10 cellular contexts compared by ENCODE assay signal in the genomic region with DNA sequence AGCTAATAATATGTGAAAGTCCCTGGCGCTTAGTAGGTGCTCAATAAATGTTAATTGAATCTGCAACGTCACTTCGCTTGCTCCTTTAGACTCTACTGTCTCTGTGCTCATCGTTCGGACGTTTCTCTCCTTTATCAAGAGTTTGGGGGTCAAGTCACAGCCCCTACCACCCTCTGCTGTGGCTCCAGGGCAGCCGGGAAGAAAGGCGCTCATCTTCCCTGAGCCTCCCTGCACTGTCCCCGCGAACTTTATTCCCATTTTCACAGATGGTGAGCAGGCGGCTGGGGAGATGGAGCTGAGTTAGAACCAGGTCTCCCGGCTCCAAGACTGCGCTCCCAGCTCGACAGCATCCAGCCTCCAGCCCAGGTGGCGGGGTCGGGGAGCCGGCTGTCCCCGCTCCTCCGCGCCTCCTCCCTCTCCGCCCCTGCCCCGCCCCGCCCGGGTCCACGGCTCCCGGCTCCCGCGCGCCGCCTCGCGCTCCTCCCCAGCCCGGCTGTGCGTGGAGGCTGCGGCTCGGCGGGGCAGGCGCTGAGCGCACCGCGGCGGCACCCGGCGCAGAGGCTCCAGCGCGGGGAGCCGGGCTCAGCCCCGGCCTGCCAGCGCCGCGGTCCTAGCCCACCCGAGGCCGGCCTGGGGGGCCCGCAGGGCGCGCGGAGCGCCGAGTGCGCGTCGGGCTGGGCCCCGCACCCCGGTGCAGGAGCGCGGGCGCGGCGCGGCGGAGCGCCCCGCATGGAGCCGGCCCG. TPM values are rescaled to one million over a fixed set of nuclear protein-coding genes. Genes with fewer than 3 reads are reported as not detected.
DNase-seq lines count a peak whose midpoint lies in the region; ATAC-seq, FAIRE-seq and TF ChIP-seq lines count a peak whose summit lies in the region.
"Had no signal": no experiment of that assay in that cellular context is flagged by ENCODE, and none has a peak within 500 bp of the region (broad histone marks: within the 10 kb centered on the region; RNA-seq: fewer than 3 reads in every experiment).

A gene (plus strand): TSS at position 487 of the 743 bp plus-strand sequence. CDS start 243 bp downstream, at position 730.

- FAIRE-seq in frontal cortex (lab: Jason Lieb, UNC) = no peak

- no peak within 1 kb of the TSS for H3K4me2 ChIP-seq in PC-3 (ENCODE audit: low read length)

- intact Hi-C loops in Caco-2 (cut with micrococcal nuclease; ENCODE audit: unreplicated experiment) (no loop called here), PC-3 (cut with micrococcal nuclease) (no loop called here)

- peaks cover 4% of the 10 kb centered on the region for H3K9me3 Mint-ChIP-seq in Caco-2 (ENCODE audit: unreplicated experiment)
- H3K9me3 Mint-ChIP-seq in progenitor cell of endocrine pancreas (ENCODE audit: low read depth) = no peaks in the 10 kb centered on the region

- H3K9me3 ChIP-seq in Caco-2 (peaks cover under 1% of the 10 kb centered on the region; the same call in 1 of the 2 replicates), PC-3 (ENCODE audit: low read length) (no peaks in the 10 kb centered on the region)
- H3K9me3 ChIP-seq: vagina had no signal

- H3F3A ChIP-seq in PC-3 (ENCODE audit: low read length, unreplicated experiment) = no peaks in the 10 kb centered on the region

- H3K27me3 Mint-ChIP-seq in Caco-2 (ENCODE audit: insufficient read depth, unreplicated experiment) (peaks cover 9% of the 10 kb centered on the region), progenitor cell of endocrine pancreas (peaks cover 60% of the 10 kb centered on the region)

- CTCF ChIA-PET in Caco-2 (lab: Charles Lee) (no interaction called here), PC-3 (lab: Charles Lee) (no interaction called here)

- BruUV-seq in Caco-2 (replicated peaks; lab: Mats Ljungman, UMichigan) = no TSS peak
- BruUV-seq in PC-3 (replicated peaks; lab: Mats Ljungman, UMichigan) = no TSS peak

- H2AFZ ChIP-seq in PC-3 (ENCODE audit: low read length) = no peak within 1 kb of the TSS

- H3K9ac ChIP-seq in PC-3 (ENCODE audit: low read length) = no peak within 1 kb of the TSS

- H3K36me3 Mint-ChIP-seq in Caco-2 (ENCODE audit: insufficient read depth, unreplicated experiment) (no peaks in the 10 kb centered on the region), progenitor cell of endocrine pancreas (ENCODE audit: insufficient read depth) (no peaks in the 10 kb centered on the region)

- peak in 1 of 2 experiments; percentile 23 for DNase-seq in Caco-2
- no peak for DNase-seq in PC-3
- peak; percentile 43 to 58 for DNase-seq in frontal cortex (ENCODE audit: low spot score in 2 of 2)
- DNase-seq in progenitor cell of endocrine pancreas (ENCODE audit: low spot score, unreplicated experiment) = peak; percentile 27
- no peak for DNase-seq in cerebellar cortex (ENCODE audit: low spot score)
- DNase-seq in SHP77 treated with DMSO at 0.1 percent for 48 hours (lab: John Stamatoyannopoulos, UW) = no peak
- no peak for DNase-seq in CD1c-positive myeloid dendritic cell (ENCODE audit: extremely low spot score)
- DNase-seq in DMS114 treated with DMSO at 0.1 percent for 48 hours (lab: John Stamatoyannopoulos, UW; ENCODE audit: unreplicated experiment) = no peak
- DNase-seq: naive B cell had no signal

- H3K9me2 ChIP-seq in PC-3 (replicated peaks; ENCODE audit: low read length) = no peaks in the 10 kb centered on the region

- no peaks in the 10 kb centered on the region for H4K20me1 ChIP-seq in PC-3 (ENCODE audit: low read length)

- no peaks in the 10 kb centered on the region for H3K79me2 ChIP-seq in PC-3 (ENCODE audit: low read length)

- no peaks in the 10 kb centered on the region for H3K27me3 ChIP-seq in Caco-2 (replicated peaks; ENCODE audit: control insufficient read depth, insufficient read depth, low read length)
- no peaks in the 10 kb centered on the region for H3K27me3 ChIP-seq in PC-3 (ENCODE audit: low read length)
- H3K27me3 ChIP-seq: vagina had no signal

- POLR2A ChIA-PET in Caco-2 (lab: Charles Lee) = no interaction called here
- POLR2A ChIA-PET in PC-3 (lab: Charles Lee; ENCODE audit: unreplicated experiment) = no interaction called here

- H3K4me3 Mint-ChIP-seq in Caco-2 (ENCODE audit: unreplicated experiment) (peak within 1 kb of the TSS; percentile 54), progenitor cell of endocrine pancreas (ENCODE audit: low read depth) (peak within 1 kb of the TSS; percentile 63)

- H3K36me3 ChIP-seq in Caco-2 (ENCODE audit: control insufficient read depth, insufficient read depth, low read length) (no peaks in the 10 kb centered on the region), PC-3 (ENCODE audit: low read depth, low read length) (no peaks in the 10 kb centered on the region)
- H3K36me3 ChIP-seq: vagina had no signal

- H3K4me3 ChIP-seq in Caco-2 (ENCODE audit: low read depth, low read length) (peak within 1 kb of the TSS; percentile 22; the same call in 1 of the 2 replicates), PC-3 (ENCODE audit: low read length) (no peak within 1 kb of the TSS)

- no peak within 1 kb of the TSS for H3K27ac ChIP-seq in PC-3 (ENCODE audit: low read length)
- H3K27ac ChIP-seq: vagina had no signal

- H3K4me1 ChIP-seq in Caco-2 = no peaks in the 10 kb centered on the region
- no peaks in the 10 kb centered on the region for H3K4me1 ChIP-seq in PC-3 (ENCODE audit: insufficient read depth, low read length)
- H3K4me1 ChIP-seq: vagina had no signal

- peak; percentile 41 for ATAC-seq in PC-3

- H3K27ac Mint-ChIP-seq in Caco-2 (ENCODE audit: unreplicated experiment) (no peak within 1 kb of the TSS), progenitor cell of endocrine pancreas (no peak within 1 kb of the TSS)

- H3K4me1 Mint-ChIP-seq in Caco-2 (ENCODE audit: low read depth, unreplicated experiment) (no peaks in the 10 kb centered on the region), progenitor cell of endocrine pancreas (ENCODE audit: low read depth) (peaks cover 1% of the 10 kb centered on the region)

- no peak for TF ChIP-seq CTCF in Caco-2 (IDR thresholded peaks at IDR 0.05; ENCODE audit: insufficient read depth in 1 of 2, low read depth in 1 of 2, low read length in 1 of 2, severe bottlenecking in 1 of 2, unreplicated experiment in 1 of 2)
- no peak for TF ChIP-seq CTCF in PC-3 (conservative IDR thresholded peaks at IDR 0.05; ENCODE audit: low read depth, low read length)
- TF ChIP-seq CTCF in progenitor cell of endocrine pancreas (IDR thresholded peaks at IDR 0.05; ENCODE audit: unreplicated experiment) = no peak

RNA-seq across cellular contexts. Expression of the gene that starts here (rescaled TPM):
- total RNA-seq in Caco-2 (2022) (not detected in 2 replicates), PC-3 (2014; rRNA removed) (not detected in 2 replicates), frontal cortex (2.0 TPM), progenitor cell of endocrine pancreas (0.22 TPM in 1 of 2 replicates, not detected in the other)
- total RNA-seq: vagina had no signal

Comparison
In these comparisons a context has a peak if more than half of its experiments do, and no peak if none do; other contexts are left out.
1. Peak in ATAC-seq in PC-3; RNA of the gene not detected or under 1 TPM.
2. Peak in DNase-seq in progenitor cell of endocrine pancreas; RNA of the gene not detected or under 1 TPM.
3. DNase-seq: peak in frontal cortex (2 of 2); none in PC-3 (single experiment), cerebellar cortex (single experiment), SHP77 treated with DMSO at 0.1 percent for 48 hours (single experiment), CD1c-positive myeloid dendritic cell (single experiment) and DMS114 treated with DMSO at 0.1 percent for 48 hours (single experiment).